8 cellular contexts compared by ENCODE assay signal in the genomic region with DNA sequence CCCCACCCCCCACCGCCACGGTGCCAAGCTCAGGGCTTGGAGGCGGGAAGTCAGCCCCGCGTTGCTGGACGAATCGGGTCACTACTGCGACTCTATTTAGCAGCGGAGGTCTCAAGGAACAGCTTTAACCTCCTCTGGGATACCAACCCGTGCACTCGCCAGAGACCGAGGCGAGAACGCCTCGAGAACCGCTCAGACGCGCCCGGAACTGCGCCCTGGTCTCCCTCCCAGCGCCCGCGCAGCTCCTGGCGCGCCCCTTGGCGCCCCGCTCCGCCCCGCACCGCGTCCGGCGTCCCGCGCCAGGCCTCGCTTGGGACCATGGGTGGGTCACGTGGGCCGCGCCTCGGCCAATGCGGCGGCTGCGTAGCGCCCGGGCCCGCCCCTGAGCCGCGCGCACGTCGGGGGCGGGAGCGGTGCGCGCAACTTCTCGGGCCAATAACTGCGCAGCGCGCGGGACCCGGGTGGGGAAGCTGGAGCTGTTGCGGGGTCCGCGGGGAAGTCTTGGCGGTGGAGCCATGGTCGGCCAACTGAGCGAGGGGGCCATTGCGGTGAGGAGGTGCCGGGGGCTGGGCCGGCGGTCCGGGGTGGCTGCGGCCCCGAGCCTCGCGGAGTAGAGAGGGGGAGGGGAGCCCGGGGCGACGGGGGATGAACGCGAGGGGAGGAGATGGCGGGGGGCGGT. TPM values are rescaled to one million over a fixed set of nuclear protein-coding genes. Genes with fewer than 3 reads are reported as not detected.
DNase-seq lines count a peak whose midpoint lies in the region.

A gene (plus strand): TSS at position 427 of the 679 bp plus-strand sequence. CDS start 89 bp downstream, at position 516.
A gene with protein sequence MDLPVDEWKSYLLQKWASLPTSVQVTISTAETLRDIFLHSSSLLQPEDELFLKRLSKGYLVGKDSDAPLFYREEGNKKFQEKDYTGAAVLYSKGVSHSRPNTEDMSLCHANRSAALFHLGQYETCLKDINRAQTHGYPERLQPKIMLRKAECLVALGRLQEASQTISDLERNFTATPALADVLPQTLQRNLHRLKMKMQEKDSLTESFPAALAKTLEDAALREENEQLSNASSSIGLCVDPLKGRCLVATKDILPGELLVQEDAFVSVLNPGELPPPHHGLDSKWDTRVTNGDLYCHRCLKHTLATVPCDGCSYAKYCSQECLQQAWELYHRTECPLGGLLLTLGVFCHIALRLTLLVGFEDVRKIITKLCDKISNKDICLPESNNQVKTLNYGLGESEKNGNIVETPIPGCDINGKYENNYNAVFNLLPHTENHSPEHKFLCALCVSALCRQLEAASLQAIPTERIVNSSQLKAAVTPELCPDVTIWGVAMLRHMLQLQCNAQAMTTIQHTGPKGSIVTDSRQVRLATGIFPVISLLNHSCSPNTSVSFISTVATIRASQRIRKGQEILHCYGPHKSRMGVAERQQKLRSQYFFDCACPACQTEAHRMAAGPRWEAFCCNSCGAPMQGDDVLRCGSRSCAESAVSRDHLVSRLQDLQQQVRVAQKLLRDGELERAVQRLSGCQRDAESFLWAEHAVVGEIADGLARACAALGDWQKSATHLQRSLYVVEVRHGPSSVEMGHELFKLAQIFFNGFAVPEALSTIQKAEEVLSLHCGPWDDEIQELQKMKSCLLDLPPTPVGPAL (minus strand): TSS at position 324 of the 679 bp plus-strand sequence. CDS start 1,908 bp downstream, outside the sequence.

- H3K4me3 ChIP-seq in GM23248 (peak within 1 kb of the TSS; percentile 84), Karpas-422 (ENCODE audit: low read length) (peak within 1 kb of the TSS; percentile 88), SJCRH30 (peak within 1 kb of the TSS; percentile 88), neuron (ENCODE audit: low read length) (peak within 1 kb of the TSS; percentile 92), stomach smooth muscle (ENCODE audit: low read length in 2 of 2) (peak within 1 kb of the TSS; percentile 84 to 90)

- DNase-seq in EL (peak; percentile 88), GM23248 (peak; percentile 98), Karpas-422 (peak; percentile 96), SJCRH30 (peak; percentile 69 to 81), activated gamma-delta T cell treated with Interleukin-2 at 50 U/mL for 16 hours (peak; percentile 85), foreskin melanocyte (peak; percentile 82)

- H3K4me1 ChIP-seq in GM23248 (ENCODE audit: insufficient read depth) (peaks cover 10% of the 10 kb centered on the region; the same call in 1 of the 2 replicates), Karpas-422 (ENCODE audit: low read length) (peaks cover 44% of the 10 kb centered on the region), SJCRH30 (no peaks in the 10 kb centered on the region), neuron (ENCODE audit: insufficient read depth, low read length) (peaks cover 7% of the 10 kb centered on the region), stomach smooth muscle (ENCODE audit: control insufficient read depth, insufficient read depth, low read length) (peaks cover 14% of the 10 kb centered on the region)

- WGBS in GM23248 (ENCODE audit: low coverage in 1 of 2, low lambda C conversion rate in 2 of 2, missing lambda C conversion rate in 2 of 2), 2 experiments: 0% methylated on average over 34 to 44 of the region's 83 CpGs

- H3K9ac ChIP-seq in GM23248: peak within 1 kb of the TSS; percentile 81
- H3K9ac ChIP-seq in Karpas-422 (ENCODE audit: low read length): peak within 1 kb of the TSS; percentile 94
- peak within 1 kb of the TSS; percentile 72 to 82 for H3K9ac ChIP-seq in stomach smooth muscle (ENCODE audit: low read length in 2 of 2)

- peaks cover 66% of the 10 kb centered on the region for H3K79me2 ChIP-seq in GM23248 (ENCODE audit: insufficient read depth)
- H3K79me2 ChIP-seq in Karpas-422 (ENCODE audit: low read length): peaks cover 76% of the 10 kb centered on the region

- H3K9me2 ChIP-seq in GM23248 (ENCODE audit: insufficient read depth): no peaks in the 10 kb centered on the region
- H3K9me2 ChIP-seq in Karpas-422 (replicated peaks; ENCODE audit: insufficient read depth, low read length): no peaks in the 10 kb centered on the region

- in situ Hi-C loops in GM23248 (cut with MboI): no loop called here

- H3F3A ChIP-seq in GM23248 (ENCODE audit: insufficient read depth): no peaks in the 10 kb centered on the region

- H3K27ac ChIP-seq in GM23248 (peak within 1 kb of the TSS; percentile 37), Karpas-422 (ENCODE audit: low read length) (peak within 1 kb of the TSS; percentile 56), SJCRH30 (peak within 1 kb of the TSS; percentile 42; the same call in 1 of the 2 replicates), stomach smooth muscle (ENCODE audit: low read length) (peak within 1 kb of the TSS; percentile 58)

- H4K20me1 ChIP-seq in GM23248 (ENCODE audit: insufficient read depth): no peaks in the 10 kb centered on the region
- H4K20me1 ChIP-seq in Karpas-422 (ENCODE audit: insufficient read depth, low read depth, low read length): no peaks in the 10 kb centered on the region

- H3K4me2 ChIP-seq in GM23248 (ENCODE audit: unreplicated experiment): peak within 1 kb of the TSS; percentile 97
- H3K4me2 ChIP-seq in Karpas-422 (ENCODE audit: low read depth, low read length, poor library complexity, severe bottlenecking): peak within 1 kb of the TSS; percentile 99

- H3K27me3 ChIP-seq in GM23248 (replicated peaks; ENCODE audit: insufficient read depth): no peaks in the 10 kb centered on the region
- no peaks in the 10 kb centered on the region for H3K27me3 ChIP-seq in Karpas-422 (ENCODE audit: low read length)
- no peaks in the 10 kb centered on the region for H3K27me3 ChIP-seq in SJCRH30
- H3K27me3 ChIP-seq in neuron (ENCODE audit: insufficient read depth, low read length): no peaks in the 10 kb centered on the region
- H3K27me3 ChIP-seq in stomach smooth muscle (ENCODE audit: control insufficient read depth in 1 of 2, insufficient read depth in 2 of 2, low read length in 2 of 2): no peaks in the 10 kb centered on the region

- H2AFZ ChIP-seq in GM23248 (peak within 1 kb of the TSS; percentile 91), Karpas-422 (ENCODE audit: low read length) (peak within 1 kb of the TSS; percentile 77; the same call in 1 of the 2 replicates), neuron (ENCODE audit: low read depth, low read length) (peak within 1 kb of the TSS; percentile 95)

- H3K36me3 ChIP-seq in GM23248 (ENCODE audit: low read depth) (0 out of 2 replicates have a peak, but pooled peaks cover 2% of the 10 kb centered on the region), Karpas-422 (ENCODE audit: insufficient read depth, low read length) (peaks cover 15% of the 10 kb centered on the region; the same call in 1 of the 2 replicates), SJCRH30 (peaks cover 3% of the 10 kb centered on the region; the same call in 1 of the 2 replicates), neuron (ENCODE audit: insufficient read depth, low read length) (peaks cover 28% of the 10 kb centered on the region), stomach smooth muscle (ENCODE audit: control insufficient read depth in 2 of 2, insufficient read depth in 2 of 2, low read length in 2 of 2) (peaks cover 0 to 4% of the 10 kb centered on the region in 2 donors)

- H3K9me3 ChIP-seq in GM23248 (ENCODE audit: low read depth) (no peaks in the 10 kb centered on the region), Karpas-422 (ENCODE audit: low read length) (no peaks in the 10 kb centered on the region), SJCRH30 (replicated peaks) (no peaks in the 10 kb centered on the region), neuron (ENCODE audit: low read length) (no peaks in the 10 kb centered on the region), stomach smooth muscle (ENCODE audit: control insufficient read depth in 2 of 2, low read length in 2 of 2) (no peaks in the 10 kb centered on the region)

RNA-seq across cellular contexts. Expression of the first gene that starts in this region (rescaled TPM):
- total RNA-seq in GM23248 (2014; rRNA removed; shearing (Covaris generic)): 16.4 and 17.3 TPM in 2 replicates
- polyA plus RNA-seq in GM23248 (2016; fragmentation: Nextera tagmentation; extraction: Ambion mirVana): 37.1 and 45.9 TPM in 2 replicates
- 40.4 and 63.9 TPM in 2 replicates for total RNA-seq in Karpas-422 (2014; rRNA removed; shearing (Covaris generic); ENCODE audit: low replicate concordance)
- 38.7 and 45.4 TPM in 2 replicates for total RNA-seq in SJCRH30 (2014; rRNA removed; shearing (Covaris generic))

RNA-seq across cellular contexts. Expression of the second gene that starts in this region (rescaled TPM):
- 3.6 and 14.5 TPM in 2 replicates for total RNA-seq in GM23248 (2014; rRNA removed; shearing (Covaris generic))
- 5.3 and 7.5 TPM in 2 replicates for polyA plus RNA-seq in GM23248 (2016; fragmentation: Nextera tagmentation; extraction: Ambion mirVana)
- total RNA-seq in Karpas-422 (2014; rRNA removed; shearing (Covaris generic); ENCODE audit: low replicate concordance): 13.9 and 23.2 TPM in 2 replicates
- 9.6 and 10.1 TPM in 2 replicates for total RNA-seq in SJCRH30 (2014; rRNA removed; shearing (Covaris generic))

Comparison
In these comparisons a context has a peak if more than half of its experiments do, and no peak if none do; other contexts are left out.
1. Peak in every context shown above with its lines: DNase-seq, H3K4me3 ChIP-seq and H3K27ac ChIP-seq.